8 cellular contexts compared by ENCODE assay signal in genomic region chr14:69766984-69767368, GRCh38. TPM values are rescaled to one million over a fixed set of nuclear protein-coding genes. Genes with fewer than 3 reads are reported as not detected.
DNase-seq lines count a peak whose midpoint lies in the region; ATAC-seq, FAIRE-seq and TF ChIP-seq lines count a peak whose summit lies in the region.

Gene SRSF5 (plus strand): TSS chr14:69767142. CDS start chr14:69768157, 1,015 bp downstream.

- H3K9me3 ChIP-seq in keratinocyte (ENCODE audit: control insufficient read depth, low read depth, low read length), result no peaks in the 10 kb centered on the region

- peak; percentile 83 for ATAC-seq in HG03432 (IDR thresholded peaks at IDR 0.05; ENCODE audit: unreplicated experiment)

- peak within 1 kb of the TSS; percentile 88 for H3K4me2 ChIP-seq in keratinocyte (ENCODE audit: control insufficient read depth, extremely low read depth, insufficient read depth, low read depth, low read length)

- TF ChIP-seq POLR2A in GM19099 (IDR thresholded peaks at IDR 0.05; ENCODE audit: extremely low read depth, insufficient read length, low read depth), result peak; percentile 99

- no peaks in the 10 kb centered on the region for H3K27me3 ChIP-seq in keratinocyte (ENCODE audit: control insufficient read depth, extremely low read depth, insufficient read depth, low read length)

- FAIRE-seq in keratinocyte (lab: Jason Lieb, UNC), result peak; percentile 87

- dilution Hi-C loops in keratinocyte (cut with MboI; ENCODE audit: extremely low pct_ligation_motif_present, low sequenced_read_pairs), result no loop called here

- H3K27ac ChIP-seq in keratinocyte (ENCODE audit: control insufficient read depth, insufficient read depth, low read length), result peak within 1 kb of the TSS; percentile 100

- TF ChIP-seq CTCF in keratinocyte (optimal IDR thresholded peaks at IDR 0.05 in 1 of 3, IDR thresholded peaks at IDR 0.05 in 1 of 3, conservative IDR thresholded peaks at IDR 0.05 in 1 of 3; ENCODE audit: extremely low read depth in 1 of 3, insufficient read depth in 2 of 3, low read length in 3 of 3), result no peak

- peak; percentile 96 for DNase-seq in AG20443 (ENCODE audit: low spot score)
- DNase-seq in NCI-H510A (lab: John Stamatoyannopoulos, UW), result peak; percentile 82
- DNase-seq in activated CD4-positive, alpha-beta T cell treated with anti-CD3 and anti-CD28 coated beads for 1 hour, result peak; percentile 90
- peak; percentile 97 for DNase-seq in cerebellum (ENCODE audit: low spot score)
- peak; percentile 88 for DNase-seq in keratinocyte (ENCODE audit: low read depth, low spot score)
- peak; percentile 86 to 89 for DNase-seq in stimulated activated CD4-positive, alpha-beta T cell treated with anti-CD3 and anti-CD28 coated beads, Interleukin-15, amount 100 ng/mL, for 1 hour (ENCODE audit: low read depth in 1 of 2, low spot score in 1 of 2)

- peaks cover 19 to 40% of the 10 kb centered on the region in 2 experiments for H3K36me3 ChIP-seq in keratinocyte (ENCODE audit: control insufficient read depth in 2 of 2, extremely low read depth in 1 of 2, insufficient read depth in 2 of 2, low read length in 2 of 2)

- H3K9ac ChIP-seq in keratinocyte (ENCODE audit: control insufficient read depth, extremely low read depth, insufficient read depth, low read length), result peak within 1 kb of the TSS; percentile 100

- peak within 1 kb of the TSS; percentile 85 to 100 (median 99) for H3K4me3 ChIP-seq in keratinocyte (ENCODE audit: control insufficient read depth in 2 of 3, extremely low read depth in 1 of 3, insufficient read depth in 2 of 3, low read depth in 1 of 3, low read length in 3 of 3)

- H3K9me1 ChIP-seq in keratinocyte (ENCODE audit: control insufficient read depth, extremely low read depth, insufficient read depth, low read length), result peaks cover 2% of the 10 kb centered on the region

- peaks cover 20% of the 10 kb centered on the region for H4K20me1 ChIP-seq in keratinocyte (ENCODE audit: control insufficient read depth, extremely low read depth, insufficient read depth, low read length)

- peaks cover 14% of the 10 kb centered on the region for H3K4me1 ChIP-seq in keratinocyte (ENCODE audit: control insufficient read depth, extremely low read depth, insufficient read depth, low read length)

- H2AFZ ChIP-seq in keratinocyte (ENCODE audit: control insufficient read depth, low read length), result peak within 1 kb of the TSS; percentile 78

- peaks cover 40% of the 10 kb centered on the region for H3K79me2 ChIP-seq in keratinocyte (ENCODE audit: control insufficient read depth, insufficient read depth, low read length)

RNA-seq across cellular contexts. Expression of gene SRSF5, which starts in this region (rescaled TPM):
- 161 TPM for total RNA-seq in cerebellum
- polyA plus RNA-seq in keratinocyte, result 189 to 308 TPM (median 292 TPM) in 3 replicates
- polyA plus RNA-seq in keratinocyte (2011; ENCODE audit: low read depth), result 583 TPM
- 128 and 154 TPM in 2 replicates for polyA plus RNA-seq in keratinocyte (2011; cell fraction: cytosol; rRNA removed)
- 765 and 1,187 TPM in 2 replicates for polyA plus RNA-seq in keratinocyte (2011; cell fraction: nucleus; rRNA removed)
- 259 and 350 TPM in 2 replicates for polyA plus RNA-seq in keratinocyte (2012; ENCODE audit: low replicate concordance)
- 62.0 to 133 TPM (median 86.7 TPM) in 3 replicates for polyA minus RNA-seq in keratinocyte
- polyA minus RNA-seq in keratinocyte (2011; cell fraction: cytosol; rRNA and poly(A)+ RNA removed), result 85.2 TPM
- 145 and 186 TPM in 2 replicates for polyA minus RNA-seq in keratinocyte (2011; cell fraction: nucleus; rRNA and poly(A)+ RNA removed)

Comparison
In these comparisons a context has a peak if more than half of its experiments do, and no peak if none do; other contexts are left out.
1. Peak in every context shown above with its lines: DNase-seq, ATAC-seq, H3K4me3 ChIP-seq and H3K27ac ChIP-seq.